Comparison of ENCODE assay signal across 18 cellular contexts in genomic region chr6:56767435-56767834, GRCh38.
"Had no signal": no experiment of that assay in that cellular context is flagged by ENCODE, and none has a peak within 500 bp of the region (broad histone marks: within the 10 kb centered on the region; RNA-seq: fewer than 3 reads in every experiment).

No MANE protein-coding gene starts in this region.

- DNase-seq: activated B cell treated with CpG ODN at 0.5 μM for 24 hours; activated CD4-positive, alpha-beta T cell treated with anti-CD3 and anti-CD28 coated beads for 48 hours; activated CD8-positive, alpha-beta T cell treated with anti-CD3 and anti-CD28 coated beads for 36 hours; activated gamma-delta T cell; activated naive CD8-positive, alpha-beta T cell treated with anti-CD3 and anti-CD28 coated beads for 36 hours; activated T-cell treated with anti-CD3 and anti-CD28 coated beads, Interleukin-2, amount 50 U/mL, for 72 hours; amygdala; central memory CD4-positive, alpha-beta T cell; kidney glomerular epithelial cell; mesendoderm; nephron progenitor cell; stimulated activated CD4-positive, alpha-beta T cell treated with anti-CD3 and anti-CD28 coated beads, Interleukin-15, amount 100 ng/mL, for 24 hours; stimulated activated CD4-positive, alpha-beta T cell treated with anti-CD3 and anti-CD28 coated beads, Interleukin-4, amount 100 ng/mL, for 1 hour; stimulated activated naive CD4-positive, alpha-beta T cell treated with Interleukin-2 at 50 U/mL for 16 hours had no signal

- H3K27me3 ChIP-seq: esophagus muscularis mucosa, tibial nerve had no signal

- H3K27ac Mint-ChIP-seq: activated B cell treated with CpG ODN at 0.5 μM for 24 hours; activated CD8-positive, alpha-beta T cell treated with anti-CD3 and anti-CD28 coated beads for 36 hours; activated naive CD8-positive, alpha-beta T cell treated with anti-CD3 and anti-CD28 coated beads for 36 hours; activated T-cell treated with anti-CD3 and anti-CD28 coated beads, Interleukin-2, amount 50 U/mL, for 72 hours; nephron progenitor cell had no signal

- H3K9me3 Mint-ChIP-seq: activated B cell treated with CpG ODN at 0.5 μM for 24 hours; activated CD8-positive, alpha-beta T cell treated with anti-CD3 and anti-CD28 coated beads for 36 hours; activated naive CD8-positive, alpha-beta T cell treated with anti-CD3 and anti-CD28 coated beads for 36 hours; activated T-cell treated with anti-CD3 and anti-CD28 coated beads, Interleukin-2, amount 50 U/mL, for 72 hours; brain; nephron progenitor cell had no signal

- H3K36me3 ChIP-seq: esophagus muscularis mucosa, tibial nerve had no signal

- H3K27me3 Mint-ChIP-seq: activated B cell treated with CpG ODN at 0.5 μM for 24 hours; activated CD8-positive, alpha-beta T cell treated with anti-CD3 and anti-CD28 coated beads for 36 hours; activated naive CD8-positive, alpha-beta T cell treated with anti-CD3 and anti-CD28 coated beads for 36 hours; brain had no signal

- H3K9me3 ChIP-seq: esophagus muscularis mucosa, tibial nerve had no signal

- ATAC-seq: activated CD8-positive, alpha-beta T cell treated with anti-CD3 and anti-CD28 coated beads for 36 hours; activated T-cell treated with anti-CD3 and anti-CD28 coated beads, Interleukin-2, amount 50 U/mL, for 72 hours had no signal

- H3K4me3 Mint-ChIP-seq: activated B cell treated with CpG ODN at 0.5 μM for 24 hours; activated CD8-positive, alpha-beta T cell treated with anti-CD3 and anti-CD28 coated beads for 36 hours; activated naive CD8-positive, alpha-beta T cell treated with anti-CD3 and anti-CD28 coated beads for 36 hours; activated T-cell treated with anti-CD3 and anti-CD28 coated beads, Interleukin-2, amount 50 U/mL, for 72 hours; brain; nephron progenitor cell had no signal

- H3K4me3 ChIP-seq: coronary artery, esophagus muscularis mucosa, tibial nerve had no signal

- H3K4me1 Mint-ChIP-seq: activated B cell treated with CpG ODN at 0.5 μM for 24 hours; activated naive CD8-positive, alpha-beta T cell treated with anti-CD3 and anti-CD28 coated beads for 36 hours; nephron progenitor cell had no signal

- H3K36me3 Mint-ChIP-seq: activated naive CD8-positive, alpha-beta T cell treated with anti-CD3 and anti-CD28 coated beads for 36 hours had no signal
